20 cellular contexts compared by ENCODE assay signal in the genomic region with DNA sequence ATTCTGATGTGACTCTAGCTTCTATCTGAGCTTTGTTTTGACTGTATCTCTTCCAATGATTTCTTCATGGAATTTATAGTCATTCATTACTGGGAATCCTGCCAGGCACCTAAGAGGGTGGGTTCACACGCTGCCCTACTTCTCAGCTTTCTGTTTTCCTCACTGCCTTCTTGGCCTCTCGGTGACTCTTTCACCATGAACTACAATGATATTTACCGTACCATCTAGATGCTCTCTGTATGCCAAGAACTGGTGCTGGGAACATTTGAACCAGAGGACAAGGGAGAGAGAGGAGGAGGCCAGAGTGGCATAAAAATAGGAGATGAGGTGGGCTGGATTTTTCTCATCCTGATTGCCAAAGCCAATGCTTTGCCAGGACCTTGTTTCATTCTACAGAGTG.
DNase-seq lines count a peak whose midpoint lies in the region; ATAC-seq and TF ChIP-seq lines count a peak whose summit lies in the region.
"Had no signal": no experiment of that assay in that cellular context is flagged by ENCODE, and none has a peak within 500 bp of the region (broad histone marks: within the 10 kb centered on the region; RNA-seq: fewer than 3 reads in every experiment).

No MANE protein-coding gene starts in this region.

- no peak overlapping the region for H3K9ac ChIP-seq in mammary epithelial cell (ENCODE audit: insufficient read depth, low read length)

- intact Hi-C loops in MCF 10A (cut with micrococcal nuclease) (no loop called here), mammary epithelial cell (cut with micrococcal nuclease) (no loop called here), vagina (cut with DNase I) (no loop called here)

- DNase-seq in MCF 10A (ENCODE audit: unreplicated experiment): peak; percentile 85
- DNase-seq in mammary epithelial cell: no peak
- DNase-seq in fibroblast of mammary gland (ENCODE audit: low read depth): peak; percentile 86
- DNase-seq in osteoblast (ENCODE audit: insufficient read length, low spot score, missing footprints): peak; percentile 47
- no peak for DNase-seq in vagina (ENCODE audit: extremely low spot score in 2 of 2)
- DNase-seq in T-helper 1 cell: no peak
- DNase-seq in activated CD4-positive, alpha-beta memory T cell treated with anti-CD3 and anti-CD28 coated beads, Interleukin-2, amount 10 ng/mL, durations not matched to agents 7 days and 5 days: no peak
- DNase-seq: colonic mucosa, EL, Karpas-422, mucosa of descending colon, NCI-H446 treated with DMSO at 0.1 percent for 48 hours, nucleus accumbens, SHP77, spleen, T-helper 17 cell had no signal

- no peaks in the 10 kb centered on the region for H3K4me1 ChIP-seq in mammary epithelial cell (ENCODE audit: insufficient read depth, low read length)
- peaks cover 7% of the 10 kb centered on the region for H3K4me1 ChIP-seq in osteoblast (ENCODE audit: insufficient read depth, low read length)
- H3K4me1 ChIP-seq in vagina: peaks cover 45% of the 10 kb centered on the region
- H3K4me1 ChIP-seq: colonic mucosa had no signal

- TF ChIP-seq POLR2A in vagina (IDR thresholded peaks at IDR 0.05): no peak

- H3K4me3 ChIP-seq in mammary epithelial cell (replicated peaks in 1 of 3; ENCODE audit: insufficient read depth in 1 of 3, low read depth in 2 of 3, low read length in 3 of 3): no peak overlapping the region
- no peak overlapping the region for H3K4me3 ChIP-seq in fibroblast of mammary gland (ENCODE audit: control insufficient read depth, low read depth, low read length)
- no peak overlapping the region for H3K4me3 ChIP-seq in osteoblast (ENCODE audit: insufficient read depth, low read length)
- no peak overlapping the region for H3K4me3 ChIP-seq in vagina
- H3K4me3 ChIP-seq: colonic mucosa, mucosa of descending colon, spleen had no signal

- dilution Hi-C loops in mammary epithelial cell (cut with HindIII; ENCODE audit: low sequenced_read_pairs): no loop called here

- no peak overlapping the region for H2AFZ ChIP-seq in mammary epithelial cell (ENCODE audit: low read depth, low read length)
- H2AFZ ChIP-seq in osteoblast (ENCODE audit: low read length): no peak overlapping the region

- ATAC-seq in GM18907 (IDR thresholded peaks at IDR 0.05; ENCODE audit: unreplicated experiment): no peak
- ATAC-seq: activated T-helper 17 cell treated with anti-CD3 and anti-CD28 coated beads, Interleukin-2, amount 50 U/mL, for 72 hours; mucosa of descending colon; T-helper 17 cell; WTC11 had no signal

- H3K36me3 Mint-ChIP-seq in MCF 10A (ENCODE audit: insufficient read depth, unreplicated experiment): no peaks in the 10 kb centered on the region
- H3K36me3 Mint-ChIP-seq in activated CD4-positive, alpha-beta memory T cell treated with anti-CD3 and anti-CD28 coated beads, Interleukin-2, amount 10 ng/mL, durations not matched to agents 7 days and 5 days (ENCODE audit: low read depth): no peaks in the 10 kb centered on the region
- H3K36me3 Mint-ChIP-seq: stimulated activated effector memory CD8-positive, alpha-beta T cell treated with anti-CD3 and anti-CD28 coated beads, Interleukin-12 subunit alpha, Interleukin-12 subunit beta, amount 100 ng/mL, for 72 hours had no signal

- H3K27ac Mint-ChIP-seq in MCF 10A (ENCODE audit: low read depth, unreplicated experiment): no peak overlapping the region
- no peak overlapping the region for H3K27ac Mint-ChIP-seq in activated CD4-positive, alpha-beta memory T cell treated with anti-CD3 and anti-CD28 coated beads, Interleukin-2, amount 10 ng/mL, durations not matched to agents 7 days and 5 days
- H3K27ac Mint-ChIP-seq: activated T-helper 17 cell treated with anti-CD3 and anti-CD28 coated beads, Interleukin-2, amount 50 U/mL, for 72 hours; stimulated activated effector memory CD8-positive, alpha-beta T cell treated with anti-CD3 and anti-CD28 coated beads, Interleukin-12 subunit alpha, Interleukin-12 subunit beta, amount 100 ng/mL, for 72 hours; T-helper 17 cell; WTC11 had no signal

- CTCF ChIA-PET in MCF 10A (lab: Yijun Ruan, JAX): interaction anchor here (0.7 kb wide), 3 partner anchors 19 to 408 kb away, joined by 3 to 4 read pairs (median 3); no protein-coding TSS in a partner anchor
- CTCF ChIA-PET in mammary epithelial cell (lab: Charles Lee; ENCODE audit: low non-redundant PET): interaction anchor here (0.7 kb wide), 1 partner anchor 9 kb away, joined by 3 read pairs; no protein-coding TSS in a partner anchor
- CTCF ChIA-PET in activated CD4-positive, alpha-beta memory T cell treated with anti-CD3 and anti-CD28 coated beads, Interleukin-2, amount 10 ng/mL, durations not matched to agents 7 days and 5 days (lab: Charles Lee): no interaction called here

- H3K36me3 ChIP-seq in mammary epithelial cell (ENCODE audit: insufficient read depth, low read length) (no peaks in the 10 kb centered on the region), osteoblast (ENCODE audit: insufficient read depth, low read length) (no peaks in the 10 kb centered on the region), vagina (no peaks in the 10 kb centered on the region)
- H3K36me3 ChIP-seq: colonic mucosa, spleen had no signal

- POLR2A ChIA-PET in MCF 10A (lab: Yijun Ruan, JAX): no interaction called here
- POLR2A ChIA-PET in activated CD4-positive, alpha-beta memory T cell treated with anti-CD3 and anti-CD28 coated beads, Interleukin-2, amount 10 ng/mL, durations not matched to agents 7 days and 5 days (lab: Charles Lee): no interaction called here

- no peak overlapping the region for H3K27ac ChIP-seq in mammary epithelial cell (ENCODE audit: insufficient read depth, low read depth, low read length)
- no peak overlapping the region for H3K27ac ChIP-seq in osteoblast (ENCODE audit: low read depth, low read length)
- peak overlapping the region; percentile 42 for H3K27ac ChIP-seq in vagina
- H3K27ac ChIP-seq: colonic mucosa, spleen had no signal

- 22% methylated on average over 3 of the region's 3 CpGs for WGBS in mammary epithelial cell (ENCODE audit: low coverage, missing lambda C conversion rate)

- peaks cover 6% of the 10 kb centered on the region for H3K4me1 Mint-ChIP-seq in MCF 10A (ENCODE audit: insufficient read depth, unreplicated experiment)
- peaks cover 10% of the 10 kb centered on the region for H3K4me1 Mint-ChIP-seq in activated CD4-positive, alpha-beta memory T cell treated with anti-CD3 and anti-CD28 coated beads, Interleukin-2, amount 10 ng/mL, durations not matched to agents 7 days and 5 days
- H3K4me1 Mint-ChIP-seq: stimulated activated effector memory CD8-positive, alpha-beta T cell treated with anti-CD3 and anti-CD28 coated beads, Interleukin-12 subunit alpha, Interleukin-12 subunit beta, amount 100 ng/mL, for 72 hours; WTC11 had no signal

- BruUV-seq in MCF 10A (replicated peaks; lab: Mats Ljungman, UMichigan): no TSS peak
- no TSS peak for BruUV-seq in mammary epithelial cell (replicated peaks; lab: Mats Ljungman, UMichigan)

- H3K79me2 ChIP-seq in mammary epithelial cell (ENCODE audit: insufficient read depth, low read length) (no peaks in the 10 kb centered on the region), osteoblast (ENCODE audit: insufficient read depth, low read length) (no peaks in the 10 kb centered on the region)

- H3K9me3 ChIP-seq in mammary epithelial cell (replicated peaks; ENCODE audit: insufficient read depth, low read length) (no peaks in the 10 kb centered on the region), osteoblast (ENCODE audit: low read depth, low read length) (peaks cover 2% of the 10 kb centered on the region), vagina (no peaks in the 10 kb centered on the region)
- H3K9me3 ChIP-seq: colonic mucosa, mucosa of descending colon had no signal

- H3K27me3 Mint-ChIP-seq in MCF 10A (ENCODE audit: insufficient read depth, unreplicated experiment): no peaks in the 10 kb centered on the region
- H3K27me3 Mint-ChIP-seq in activated CD4-positive, alpha-beta memory T cell treated with anti-CD3 and anti-CD28 coated beads, Interleukin-2, amount 10 ng/mL, durations not matched to agents 7 days and 5 days: peaks cover 3% of the 10 kb centered on the region
- H3K27me3 Mint-ChIP-seq: activated T-helper 17 cell treated with anti-CD3 and anti-CD28 coated beads, Interleukin-2, amount 50 U/mL, for 72 hours had no signal

- H3K9me3 Mint-ChIP-seq in MCF 10A (ENCODE audit: unreplicated experiment): peaks cover 9% of the 10 kb centered on the region
- no peaks in the 10 kb centered on the region for H3K9me3 Mint-ChIP-seq in activated CD4-positive, alpha-beta memory T cell treated with anti-CD3 and anti-CD28 coated beads, Interleukin-2, amount 10 ng/mL, durations not matched to agents 7 days and 5 days
- H3K9me3 Mint-ChIP-seq: activated T-helper 17 cell treated with anti-CD3 and anti-CD28 coated beads, Interleukin-2, amount 50 U/mL, for 72 hours; stimulated activated effector memory CD8-positive, alpha-beta T cell treated with anti-CD3 and anti-CD28 coated beads, Interleukin-12 subunit alpha, Interleukin-12 subunit beta, amount 100 ng/mL, for 72 hours had no signal

- no peak for TF ChIP-seq CTCF in MCF 10A (IDR thresholded peaks at IDR 0.05; ENCODE audit: unreplicated experiment)
- TF ChIP-seq CTCF in mammary epithelial cell (conservative IDR thresholded peaks at IDR 0.05 in 1 of 2, IDR thresholded peaks at IDR 0.05 in 1 of 2; ENCODE audit: extremely low read depth in 1 of 2, insufficient read depth in 1 of 2, low read depth in 1 of 2, low read length in 2 of 2): no peak
- TF ChIP-seq CTCF in fibroblast of mammary gland (conservative IDR thresholded peaks at IDR 0.05; ENCODE audit: control insufficient read depth, insufficient read depth, low read depth, low read length): no peak
- no peak for TF ChIP-seq CTCF in osteoblast (IDR thresholded peaks at IDR 0.05; ENCODE audit: extremely low read depth, low read depth, low read length)
- TF ChIP-seq CTCF in vagina (IDR thresholded peaks at IDR 0.05): no peak

- no peak overlapping the region for H3K4me2 ChIP-seq in mammary epithelial cell (ENCODE audit: insufficient read depth, low read depth, low read length)
- no peak overlapping the region for H3K4me2 ChIP-seq in osteoblast (ENCODE audit: insufficient read depth, low read length)

- no peak overlapping the region for H3K4me3 Mint-ChIP-seq in MCF 10A (ENCODE audit: unreplicated experiment)
- no peak overlapping the region for H3K4me3 Mint-ChIP-seq in activated CD4-positive, alpha-beta memory T cell treated with anti-CD3 and anti-CD28 coated beads, Interleukin-2, amount 10 ng/mL, durations not matched to agents 7 days and 5 days
- H3K4me3 Mint-ChIP-seq: activated T-helper 17 cell treated with anti-CD3 and anti-CD28 coated beads, Interleukin-2, amount 50 U/mL, for 72 hours; stimulated activated effector memory CD8-positive, alpha-beta T cell treated with anti-CD3 and anti-CD28 coated beads, Interleukin-12 subunit alpha, Interleukin-12 subunit beta, amount 100 ng/mL, for 72 hours; T-helper 17 cell; WTC11 had no signal

- H3K27me3 ChIP-seq in mammary epithelial cell (ENCODE audit: insufficient read depth, low read length) (peaks cover 3% of the 10 kb centered on the region), osteoblast (ENCODE audit: insufficient read depth, low read length) (no peaks in the 10 kb centered on the region), vagina (no peaks in the 10 kb centered on the region)
- H3K27me3 ChIP-seq: colonic mucosa, spleen had no signal

- in situ Hi-C loops in mammary epithelial cell (cut with MboI; ENCODE audit: low sequenced_read_pairs in 2 of 2): no loop called here

- no peaks in the 10 kb centered on the region for H4K20me1 ChIP-seq in mammary epithelial cell (ENCODE audit: insufficient read depth, low read length)
- H4K20me1 ChIP-seq in osteoblast (ENCODE audit: insufficient read depth, low read length): no peaks in the 10 kb centered on the region

Comparison
In these comparisons a context has a peak if more than half of its experiments do, and no peak if none do; other contexts are left out.
1. DNase-seq: peak in MCF 10A (single experiment), fibroblast of mammary gland (single experiment) and osteoblast (single experiment); none in mammary epithelial cell (single experiment), vagina (0 of 2), T-helper 1 cell (0 of 5) and activated CD4-positive, alpha-beta memory T cell treated with anti-CD3 and anti-CD28 coated beads, Interleukin-2, amount 10 ng/mL, durations not matched to agents 7 days and 5 days (single experiment).